ENCODE assay signal across 11 cellular contexts in the genomic region with DNA sequence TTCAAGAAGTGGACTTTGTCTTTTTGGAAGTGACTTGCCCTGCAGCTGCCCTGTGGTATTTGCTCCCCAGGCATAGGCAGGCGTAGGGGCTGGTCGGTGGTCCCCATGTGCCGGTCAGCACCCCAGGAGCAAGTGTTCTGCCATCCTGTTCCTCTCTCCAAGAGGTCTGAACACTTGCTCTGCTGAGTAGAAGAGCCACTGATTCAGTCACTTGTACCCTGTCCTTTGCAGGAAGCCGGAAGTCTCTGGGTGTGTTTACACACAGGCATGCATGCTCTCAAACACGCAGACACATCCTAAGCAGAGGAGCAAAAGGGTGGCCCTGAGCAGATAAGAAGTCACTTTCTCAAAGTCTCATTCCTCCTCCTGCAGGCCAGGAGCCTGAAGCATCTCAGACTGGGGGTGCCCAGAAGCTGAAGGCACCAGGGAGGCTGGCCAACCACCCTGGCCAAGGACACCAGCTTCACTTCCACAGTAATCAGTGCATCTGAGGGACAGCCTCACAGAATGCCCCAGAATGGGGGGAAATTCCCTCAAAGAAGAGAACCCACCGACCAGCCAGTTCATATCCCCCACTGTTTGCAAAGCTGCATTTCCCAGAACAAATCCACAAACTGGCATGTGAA.
DNase-seq lines count a peak whose midpoint lies in the region; ATAC-seq, FAIRE-seq and TF ChIP-seq lines count a peak whose summit lies in the region.
"Had no signal": no experiment of that assay in that cellular context is flagged by ENCODE, and none has a peak within 500 bp of the region (broad histone marks: within the 10 kb centered on the region; RNA-seq: fewer than 3 reads in every experiment).

No MANE protein-coding gene starts in this region.

- H3K9me3 Mint-ChIP-seq in chondrocyte (ENCODE audit: low read depth), result peaks cover 12% of the 10 kb centered on the region

- H3K27me3 Mint-ChIP-seq in chondrocyte (ENCODE audit: low read depth), result peaks cover 3% of the 10 kb centered on the region

- no peak for FAIRE-seq in HTR-8/SVneo (lab: Jason Lieb, UNC)

- DNase-seq in DMS53 (lab: John Stamatoyannopoulos, UW), result peak; percentile 28
- no peak for DNase-seq in DMS53 treated with DMSO at 0.1 percent for 48 hours (lab: John Stamatoyannopoulos, UW; ENCODE audit: unreplicated experiment)
- DNase-seq in activated CD8-positive, alpha-beta memory T cell treated with anti-CD3 and anti-CD28 coated beads, Interleukin-2, amount 50 U/mL, for 1 hour (ENCODE audit: extremely low read depth), result peak; percentile 5
- peak; percentile 23 for DNase-seq in stimulated activated CD4-positive, alpha-beta T cell treated with anti-CD3 and anti-CD28 coated beads, Interleukin-4, amount 100 ng/mL, for 24 hours
- DNase-seq in chondrocyte (ENCODE audit: low spot score), result no peak
- DNase-seq in RPMI8226, result no peak
- DNase-seq in HTR-8/SVneo (ENCODE audit: insufficient read length, low spot score), result no peak
- DNase-seq: NCI-H1436; NK-92 treated with Interleukin-12 subunit alpha and Interleukin-12 subunit beta, amount 100 ng/mL, for 24 hours had no signal

- TF ChIP-seq CTCF in chondrocyte (IDR thresholded peaks at IDR 0.05), result no peak

- H3K4me3 Mint-ChIP-seq in chondrocyte (ENCODE audit: unreplicated experiment), result no peak overlapping the region
- H3K4me3 Mint-ChIP-seq: dendritic cell treated with granulocyte-macrophage colony-stimulating factor and Interleukin-4, amounts not matched to agents 40 ng/mL and 50 ng/mL, for 4 days had no signal

- H3K4me1 Mint-ChIP-seq in chondrocyte (ENCODE audit: low read depth), result peaks cover 31% of the 10 kb centered on the region

- no peak overlapping the region for H3K27ac Mint-ChIP-seq in chondrocyte (ENCODE audit: unreplicated experiment)
- H3K27ac Mint-ChIP-seq: dendritic cell treated with granulocyte-macrophage colony-stimulating factor and Interleukin-4, amounts not matched to agents 40 ng/mL and 50 ng/mL, for 4 days had no signal

- H3K36me3 Mint-ChIP-seq in chondrocyte (ENCODE audit: low read depth), result no peaks in the 10 kb centered on the region

- peak; percentile 44 for ATAC-seq in esophagus mucosa

Comparison
In these comparisons a context has a peak if more than half of its experiments do, and no peak if none do; other contexts are left out.
1. DNase-seq: peak in DMS53 (single experiment), activated CD8-positive, alpha-beta memory T cell treated with anti-CD3 and anti-CD28 coated beads, Interleukin-2, amount 50 U/mL, for 1 hour (single experiment) and stimulated activated CD4-positive, alpha-beta T cell treated with anti-CD3 and anti-CD28 coated beads, Interleukin-4, amount 100 ng/mL, for 24 hours (single experiment); none in DMS53 treated with DMSO at 0.1 percent for 48 hours (single experiment), chondrocyte (single experiment), RPMI8226 (single experiment) and HTR-8/SVneo (single experiment).